21 cellular contexts compared by ENCODE assay signal in the genomic region with DNA sequence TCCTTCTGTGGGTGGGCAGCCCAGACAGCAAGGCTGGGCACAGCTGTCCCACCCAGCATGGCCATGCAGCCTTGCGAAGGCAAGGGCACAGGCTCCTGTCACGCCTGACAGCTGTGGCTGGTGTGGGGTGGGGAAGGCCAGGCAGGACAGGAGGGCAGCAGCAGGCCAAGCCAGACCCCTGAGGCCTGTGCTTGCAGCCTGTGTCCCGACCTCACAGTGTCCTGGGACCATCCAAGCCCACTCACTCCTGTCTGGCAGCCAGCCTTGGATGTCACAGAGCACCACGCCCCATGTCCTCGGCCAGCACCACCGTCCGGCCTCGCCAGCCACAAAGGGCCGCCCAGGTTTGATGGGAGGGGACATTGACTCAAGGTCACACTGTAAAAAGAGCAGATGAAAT.
"Had no signal": no experiment of that assay in that cellular context is flagged by ENCODE, and none has a peak within 500 bp of the region (broad histone marks: within the 10 kb centered on the region; RNA-seq: fewer than 3 reads in every experiment).

No MANE protein-coding gene starts in this region.

- H3K27me3 Mint-ChIP-seq: activated naive CD8-positive, alpha-beta T cell treated with anti-CD3 and anti-CD28 coated beads, Interleukin-2, amount 10 ng/mL, durations not matched to agents 7 days and 5 days had no signal

- H3K4me1 ChIP-seq: colonic mucosa, parathyroid adenoma, upper lobe of right lung had no signal

- H3K4me3 Mint-ChIP-seq: activated naive CD4-positive, alpha-beta T cell treated with anti-CD3 and anti-CD28 coated beads for 36 hours; activated naive CD8-positive, alpha-beta T cell treated with anti-CD3 and anti-CD28 coated beads, Interleukin-2, amount 10 ng/mL, durations not matched to agents 7 days and 5 days; activated T-cell treated with anti-CD3 and anti-CD28 coated beads, Interleukin-2, amount 50 U/mL, for 72 hours; natural killer cell treated with Interleukin-12 subunit alpha and Interleukin-12 subunit beta and Interleukin-15 and Interleukin-18, amount 100 ng/mL, for 72 hours; T-helper 1 cell treated with Interleukin-12 subunit alpha and Interleukin-12 subunit beta and Interleukin-4 antibody, amounts not matched to agents 30 μg/mL and 1 μg/mL, for 36 hours had no signal

- ATAC-seq: activated T-cell treated with anti-CD3 and anti-CD28 coated beads, Interleukin-2, amount 50 U/mL, for 72 hours; heart right ventricle; left lung; sciatic nerve; upper lobe of right lung had no signal

- H3K27me3 ChIP-seq: colonic mucosa, left lung, upper lobe of right lung had no signal

- H3K27ac ChIP-seq: colonic mucosa, heart right ventricle, left lung, neutrophil, parathyroid adenoma, upper lobe of right lung had no signal

- H3K36me3 ChIP-seq: colonic mucosa, heart right ventricle, left lung, neutrophil, upper lobe of right lung had no signal

- H2AFZ ChIP-seq: parathyroid adenoma had no signal

- H3K36me3 Mint-ChIP-seq: activated naive CD8-positive, alpha-beta T cell treated with anti-CD3 and anti-CD28 coated beads, Interleukin-2, amount 10 ng/mL, durations not matched to agents 7 days and 5 days; natural killer cell treated with Interleukin-12 subunit alpha and Interleukin-12 subunit beta and Interleukin-15 and Interleukin-18, amount 100 ng/mL, for 72 hours had no signal

- H3K4me3 ChIP-seq: colonic mucosa, heart right ventricle, left lung, upper lobe of right lung had no signal

- DNase-seq: activated CD4-positive, alpha-beta T cell treated with anti-CD3 and anti-CD28 coated beads for 4 hours; activated CD4-positive, alpha-beta T cell treated with anti-CD3 and anti-CD28 coated beads, Interleukin-2, amount 50 U/mL, for 48 hours; activated CD4-positive, CD25-positive, alpha-beta regulatory T cell; activated effector memory CD4-positive, alpha-beta T cell treated with Interleukin-2 at 50 U/mL for 16 hours; activated naive CD4-positive, alpha-beta T cell treated with anti-CD3 and anti-CD28 coated beads for 36 hours; activated T-cell treated with anti-CD3 and anti-CD28 coated beads, Interleukin-2, amount 50 U/mL, for 72 hours; amygdala; heart right ventricle; kidney; midbrain; stimulated activated CD4-positive, alpha-beta T cell treated with anti-CD3 and anti-CD28 coated beads, Interleukin-4, amount 100 ng/mL, for 24 hours; stimulated activated naive CD4-positive, alpha-beta T cell treated with Interleukin-2 at 50 U/mL for 16 hours; upper lobe of right lung had no signal

- H3K27ac Mint-ChIP-seq: activated naive CD4-positive, alpha-beta T cell treated with anti-CD3 and anti-CD28 coated beads for 36 hours; activated naive CD8-positive, alpha-beta T cell treated with anti-CD3 and anti-CD28 coated beads, Interleukin-2, amount 10 ng/mL, durations not matched to agents 7 days and 5 days; activated T-cell treated with anti-CD3 and anti-CD28 coated beads, Interleukin-2, amount 50 U/mL, for 72 hours; natural killer cell treated with Interleukin-12 subunit alpha and Interleukin-12 subunit beta and Interleukin-15 and Interleukin-18, amount 100 ng/mL, for 72 hours; T-helper 1 cell treated with Interleukin-12 subunit alpha and Interleukin-12 subunit beta and Interleukin-4 antibody, amounts not matched to agents 30 μg/mL and 1 μg/mL, for 36 hours had no signal

- H3K79me2 ChIP-seq: parathyroid adenoma had no signal

- H3K9me3 ChIP-seq: colonic mucosa, heart right ventricle, left lung, neutrophil, upper lobe of right lung had no signal

- H3K9ac ChIP-seq: parathyroid adenoma had no signal
